ENCODE assay signal across 8 cellular contexts in genomic region chr16:71845639-71846431, GRCh38. TPM values are rescaled to one million over a fixed set of nuclear protein-coding genes. Genes with fewer than 3 reads are reported as not detected.
DNase-seq lines count a peak whose midpoint lies in the region; ATAC-seq, FAIRE-seq and TF ChIP-seq lines count a peak whose summit lies in the region.

Gene ATXN1L, plus strand, starts transcription at chr16:71845976. Its CDS starts 3,765 bp downstream, at chr16:71849741.

- BruUV-seq in HepG2 (replicated peaks; lab: Mats Ljungman, UMichigan) = TSS peak; percentile 75

- H3K9me3 ChIP-seq in BLaER1 (no peaks in the 10 kb centered on the region), HepG2 (ENCODE audit: low read length) (no peaks in the 10 kb centered on the region)

- H3K27me3 ChIP-seq in BLaER1 = no peaks in the 10 kb centered on the region
- H3K27me3 ChIP-seq in HepG2 (ENCODE audit: control insufficient read depth in 1 of 2, insufficient read depth in 2 of 2, low read length in 2 of 2) = no peaks in the 10 kb centered on the region; a peak in 1 of 5 replicates

- H3K27ac ChIP-seq in BLaER1 = peak within 1 kb of the TSS; percentile 88
- H3K27ac ChIP-seq in HepG2 (ENCODE audit: extremely low read length, insufficient read depth, low read length) = peak within 1 kb of the TSS; percentile 65

- H3K79me2 ChIP-seq in HepG2 (ENCODE audit: insufficient read depth, low read length) = peaks cover 22% of the 10 kb centered on the region

- H3K4me2 ChIP-seq in BLaER1 (peak within 1 kb of the TSS; percentile 87), HepG2 (ENCODE audit: low read depth, low read length) (peak within 1 kb of the TSS; percentile 91)

- H3K4me1 ChIP-seq in BLaER1 (peaks cover 40% of the 10 kb centered on the region), HepG2 (ENCODE audit: insufficient read depth, low read length) (peaks cover 30% of the 10 kb centered on the region)

- peak; percentile 19; the same call in 1 of the 2 replicates for TF ChIP-seq CTCF in HepG2 (CRISPR knock-in tag; IDR thresholded peaks at IDR 0.05)

- POLR2A ChIA-PET in HepG2 (lab: Yijun Ruan, JAX) = interaction anchor here (1.4 kb wide), 2 partner anchors 37 kb away, joined by 5 to 7 read pairs; partner anchors contain the start of gene AP1G1

- WGBS in HepG2 (ENCODE audit: low lambda C conversion rate) = under 1% methylated on average over 29 of the region's 62 CpGs

- H3K4me3 ChIP-seq in BLaER1 = peak within 1 kb of the TSS; percentile 99
- H3K4me3 ChIP-seq in HepG2 (replicated peaks in 1 of 3; ENCODE audit: insufficient read depth in 1 of 3, low read depth in 2 of 3, low read length in 3 of 3) = peak within 1 kb of the TSS; percentile 78 to 99 (median 97)

- 0 out of 2 replicates have a peak, but pooled peaks have one; percentile 41 for TF ChIP-seq RAD21 in HepG2 (CRISPR knock-in tag; IDR thresholded peaks at IDR 0.05)

- peak; percentile 86 to 99 for TF ChIP-seq POLR2A in HepG2 (IDR thresholded peaks at IDR 0.05; ENCODE audit: insufficient read depth in 1 of 2, low read depth in 2 of 2, low read length in 2 of 2)

- intact Hi-C loops in HepG2 (cut with micrococcal nuclease; ENCODE audit: unreplicated experiment) = loop anchor here (5.0 kb wide), 1 partner anchor 39 kb away; the partner anchor contains the start of gene AP1G1

- TF ChIP-seq EP300 in HepG2 (IDR thresholded peaks at IDR 0.05; ENCODE audit: low read depth in 2 of 2, low read length in 2 of 2) (peak; percentile 41 to 87; a peak in 3 of 4 replicates), HepG2 (CRISPR knock-in tag; IDR thresholded peaks at IDR 0.05; ENCODE audit: borderline replicate concordance) (peak; percentile 69)

- H3K36me3 ChIP-seq in BLaER1 (peaks cover 33% of the 10 kb centered on the region), HepG2 (replicated peaks in 1 of 2; ENCODE audit: control insufficient read depth in 1 of 2, insufficient read depth in 2 of 2, low read length in 2 of 2) (peaks cover 18% of the 10 kb centered on the region in 2 experiments)

- CTCF ChIA-PET in HepG2 (lab: Yijun Ruan, JAX; ENCODE audit: low intra/inter-chr PET ratio, low total read pairs) = no interaction called here

- peak; percentile 62 for ATAC-seq in HG03457 (IDR thresholded peaks at IDR 0.05; ENCODE audit: unreplicated experiment)
- peak; percentile 93 for ATAC-seq in HepG2

- in situ Hi-C loops in HepG2 (cut with HindIII; ENCODE audit: extremely low pct_ligation_motif_present, low pct_unique_long_range_greater_than_20kb) = no loop called here

- H3K9ac ChIP-seq in BLaER1 = peak within 1 kb of the TSS; percentile 94
- H3K9ac ChIP-seq in HepG2 (ENCODE audit: insufficient read depth, low read depth, low read length) = peak within 1 kb of the TSS; percentile 92

- peak; percentile 65 for FAIRE-seq in HepG2 (lab: Jason Lieb, UNC)

- H4K20me1 ChIP-seq in BLaER1 (peaks cover 41% of the 10 kb centered on the region), HepG2 (ENCODE audit: insufficient read depth, low read length) (0 out of 2 replicates have a peak, but pooled peaks cover 4% of the 10 kb centered on the region)

- no peak within 1 kb of the TSS for H2AFZ ChIP-seq in HepG2 (ENCODE audit: low read length)

- DNase-seq in GM19240 (ENCODE audit: insufficient read length, low spot score) = peak; percentile 79
- peak; percentile 91 for DNase-seq in NCI-H69 (lab: John Stamatoyannopoulos, UW)
- DNase-seq in activated CD4-positive, alpha-beta T cell treated with anti-CD3 and anti-CD28 coated beads, Interleukin-2, amount 50 U/mL, for 24 hours (ENCODE audit: low read depth in 1 of 2, low spot score in 1 of 2) = peak; percentile 89 to 96
- DNase-seq in dermis blood vessel endothelial cell = peak; percentile 91
- peak; percentile 89 for DNase-seq in HepG2 (ENCODE audit: low spot score)
- DNase-seq in stimulated activated CD4-positive, alpha-beta T cell treated with anti-CD3 and anti-CD28 coated beads, Interleukin-2, amount 100 ng/mL, for 48 hours = peak; percentile 95

TF ChIP-seq in HepG2, 621 proteins besides CTCF, POLR2A, EP300 and RAD21 (continues in another document):
- TF ChIP-seq ZNF253 (CRISPR knock-in tag; IDR thresholded peaks at IDR 0.05; ENCODE audit: borderline replicate concordance) = no peak
- peak; percentile 68 for TF ChIP-seq TAF1 (CRISPR knock-in tag; IDR thresholded peaks at IDR 0.05)
- no peak for TF ChIP-seq NR1H2 (CRISPR knock-in tag; IDR thresholded peaks at IDR 0.05; ENCODE audit: borderline replicate concordance, low read depth)
- no peak for TF ChIP-seq ZFP36L2 (CRISPR knock-in tag; IDR thresholded peaks at IDR 0.05)
- peak; percentile 76 for TF ChIP-seq XRCC5 (optimal IDR thresholded peaks at IDR 0.05; ENCODE audit: low read length)
- TF ChIP-seq PRPF4 (IDR thresholded peaks at IDR 0.05; ENCODE audit: low read depth, low read length, poor library complexity, severe bottlenecking) = no peak
- TF ChIP-seq, protein P1, sequence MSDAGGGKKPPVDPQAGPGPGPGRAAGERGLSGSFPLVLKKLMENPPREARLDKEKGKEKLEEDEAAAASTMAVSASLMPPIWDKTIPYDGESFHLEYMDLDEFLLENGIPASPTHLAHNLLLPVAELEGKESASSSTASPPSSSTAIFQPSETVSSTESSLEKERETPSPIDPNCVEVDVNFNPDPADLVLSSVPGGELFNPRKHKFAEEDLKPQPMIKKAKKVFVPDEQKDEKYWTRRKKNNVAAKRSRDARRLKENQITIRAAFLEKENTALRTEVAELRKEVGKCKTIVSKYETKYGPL (CRISPR knock-in tag; IDR thresholded peaks at IDR 0.05) = peak; percentile 76
- TF ChIP-seq, protein P2, sequence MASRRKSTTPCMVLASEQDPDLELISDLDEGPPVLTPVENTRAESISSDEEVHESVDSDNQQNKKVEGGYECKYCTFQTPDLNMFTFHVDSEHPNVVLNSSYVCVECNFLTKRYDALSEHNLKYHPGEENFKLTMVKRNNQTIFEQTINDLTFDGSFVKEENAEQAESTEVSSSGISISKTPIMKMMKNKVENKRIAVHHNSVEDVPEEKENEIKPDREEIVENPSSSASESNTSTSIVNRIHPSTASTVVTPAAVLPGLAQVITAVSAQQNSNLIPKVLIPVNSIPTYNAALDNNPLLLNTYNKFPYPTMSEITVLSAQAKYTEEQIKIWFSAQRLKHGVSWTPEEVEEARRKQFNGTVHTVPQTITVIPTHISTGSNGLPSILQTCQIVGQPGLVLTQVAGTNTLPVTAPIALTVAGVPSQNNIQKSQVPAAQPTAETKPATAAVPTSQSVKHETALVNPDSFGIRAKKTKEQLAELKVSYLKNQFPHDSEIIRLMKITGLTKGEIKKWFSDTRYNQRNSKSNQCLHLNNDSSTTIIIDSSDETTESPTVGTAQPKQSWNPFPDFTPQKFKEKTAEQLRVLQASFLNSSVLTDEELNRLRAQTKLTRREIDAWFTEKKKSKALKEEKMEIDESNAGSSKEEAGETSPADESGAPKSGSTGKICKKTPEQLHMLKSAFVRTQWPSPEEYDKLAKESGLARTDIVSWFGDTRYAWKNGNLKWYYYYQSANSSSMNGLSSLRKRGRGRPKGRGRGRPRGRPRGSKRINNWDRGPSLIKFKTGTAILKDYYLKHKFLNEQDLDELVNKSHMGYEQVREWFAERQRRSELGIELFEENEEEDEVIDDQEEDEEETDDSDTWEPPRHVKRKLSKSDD (CRISPR knock-in tag; IDR thresholded peaks at IDR 0.05; ENCODE audit: low read depth) = peak; percentile 94
- peak; percentile 77 for TF ChIP-seq RFXANK (CRISPR knock-in tag; IDR thresholded peaks at IDR 0.05)
- no peak; the same call in 1 of the 2 replicates for TF ChIP-seq NCOA1 (CRISPR knock-in tag; IDR thresholded peaks at IDR 0.05)
- TF ChIP-seq ATRX (CRISPR knock-in tag; IDR thresholded peaks at IDR 0.05; ENCODE audit: borderline replicate concordance) = no peak
- TF ChIP-seq FOXM1 (CRISPR knock-in tag; IDR thresholded peaks at IDR 0.05) = no peak
- no peak for TF ChIP-seq EHMT2 (IDR thresholded peaks at IDR 0.05; ENCODE audit: borderline replicate concordance, low read depth, low read length)

RNA-seq across cellular contexts. Expression of gene ATXN1L, which starts in this region (rescaled TPM):
- total RNA-seq in dermis blood vessel endothelial cell (16.2 and 24.9 TPM in 2 replicates), HepG2 (2016; rRNA removed; fragmentation: Illumina TruSeq; extraction: Trizol) (22.4 and 23.6 TPM in 2 replicates)
- total RNA-seq in HepG2 (2016; cell fraction: cytosol; rRNA removed; fragmentation: Illumina TruSeq; extraction: Trizol; ENCODE audit: low read depth) = 3.6 and 5.9 TPM in 2 replicates
- 20.9 and 21.7 TPM in 2 replicates for total RNA-seq in HepG2 (2016; cell fraction: insoluble cytoplasmic fraction; rRNA removed; fragmentation: Illumina TruSeq; extraction: Trizol)
- total RNA-seq in HepG2 (2016; cell fraction: membrane; rRNA removed; fragmentation: Illumina TruSeq; extraction: Trizol) = 10.7 and 13.4 TPM in 2 replicates
- total RNA-seq in HepG2 (2016; cell fraction: nucleus; rRNA removed; fragmentation: Illumina TruSeq; extraction: Trizol) = 21.5 and 23.5 TPM in 2 replicates
- 19.6 and 20.0 TPM in 2 replicates for polyA plus RNA-seq in HepG2 (2011; rRNA removed)
- 13.1 and 13.9 TPM in 2 replicates for polyA plus RNA-seq in HepG2 (2011; cell fraction: cytosol; rRNA removed)
- polyA plus RNA-seq in HepG2 (2011; cell fraction: nucleus; rRNA removed) = 33.8 and 34.8 TPM in 2 replicates
- polyA plus RNA-seq in HepG2 (2012) = 16.8 and 18.1 TPM in 2 replicates
- 1.9 and 3.5 TPM in 2 replicates for polyA plus RNA-seq in HepG2 (2016; cell fraction: cytosol; fragmentation: Illumina TruSeq; extraction: Trizol; ENCODE audit: low read depth)
- polyA plus RNA-seq in HepG2 (2016; cell fraction: insoluble cytoplasmic fraction; fragmentation: Illumina TruSeq; extraction: Trizol; ENCODE audit: low read depth) = 14.9 and 15.2 TPM in 2 replicates
- 5.2 and 5.3 TPM in 2 replicates for polyA plus RNA-seq in HepG2 (2016; cell fraction: membrane; fragmentation: Illumina TruSeq; extraction: Trizol; ENCODE audit: low read depth)
- polyA plus RNA-seq in HepG2 (2016; cell fraction: nucleus; fragmentation: Illumina TruSeq; extraction: Trizol; ENCODE audit: insufficient read depth, low read depth) = 25.4 and 26.1 TPM in 2 replicates
- 27.5 and 35.3 TPM in 2 replicates for polyA minus RNA-seq in HepG2 (2011; rRNA and poly(A)+ RNA removed; ENCODE audit: low replicate concordance)
- 11.6 and 12.9 TPM in 2 replicates for polyA minus RNA-seq in HepG2 (2011; cell fraction: cytosol; rRNA and poly(A)+ RNA removed)
- 26.9 and 31.0 TPM in 2 replicates for polyA minus RNA-seq in HepG2 (2011; cell fraction: nucleus; rRNA and poly(A)+ RNA removed)

Comparison
In these comparisons a context has a peak if more than half of its experiments do, and no peak if none do; other contexts are left out.
1. Peak in every context shown above with its lines: DNase-seq, ATAC-seq, H3K4me3 ChIP-seq and H3K27ac ChIP-seq.